ENCODE assay signal across 9 cellular contexts in the genomic region with DNA sequence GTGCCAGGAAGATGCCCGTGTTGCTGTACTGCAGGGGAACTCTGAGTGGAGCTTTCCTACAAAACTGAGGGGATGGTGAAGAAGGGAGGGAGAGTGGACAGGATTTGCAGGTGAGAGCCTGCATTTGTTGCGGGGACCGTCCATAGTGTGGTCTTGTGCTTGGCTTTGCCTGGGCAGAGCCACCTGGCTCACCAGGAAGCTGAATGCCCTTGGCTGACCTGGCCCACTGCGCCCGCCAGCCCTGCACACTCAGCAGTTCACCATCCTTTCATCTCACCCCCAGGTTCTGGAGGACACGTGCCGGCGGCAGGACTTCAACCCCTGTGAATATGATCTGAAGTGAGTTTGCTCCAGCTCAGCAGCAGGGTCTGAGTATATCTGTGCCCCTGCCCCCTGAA. TPM values are rescaled to one million over a fixed set of nuclear protein-coding genes. Genes with fewer than 3 reads are reported as not detected.
DNase-seq lines count a peak whose midpoint lies in the region; ATAC-seq and TF ChIP-seq lines count a peak whose summit lies in the region.
"Had no signal": no experiment of that assay in that cellular context is flagged by ENCODE, and none has a peak within 500 bp of the region (broad histone marks: within the 10 kb centered on the region; RNA-seq: fewer than 3 reads in every experiment).

No MANE protein-coding gene starts in this region.

- CTCF ChIA-PET in activated CD4-positive, alpha-beta memory T cell treated with anti-CD3 and anti-CD28 coated beads for 36 hours (lab: Charles Lee), result interaction anchor here (1.0 to 1.2 kb wide), 2 partner anchors 19 to 52 kb away, joined by 3 to 4 read pairs; no protein-coding TSS in a partner anchor

- peak overlapping the region; percentile 51 to 82 for H3K4me3 Mint-ChIP-seq in activated T-cell treated with anti-CD3 and anti-CD28 coated beads, Interleukin-2, amount 50 U/mL, for 72 hours
- peak overlapping the region; percentile 57 for H3K4me3 Mint-ChIP-seq in activated CD4-positive, alpha-beta memory T cell treated with anti-CD3 and anti-CD28 coated beads for 36 hours
- peak overlapping the region; percentile 63 to 81 (median 74) for H3K4me3 Mint-ChIP-seq in immature natural killer cell

- ATAC-seq in activated T-cell treated with anti-CD3 and anti-CD28 coated beads, Interleukin-2, amount 50 U/mL, for 72 hours (replicated peaks in 1 of 2), result no peak
- no peak for ATAC-seq in HG03095 (IDR thresholded peaks at IDR 0.05; ENCODE audit: unreplicated experiment)

- H3K9me3 ChIP-seq in stomach, result no peaks in the 10 kb centered on the region

- POLR2A ChIA-PET in activated CD4-positive, alpha-beta memory T cell treated with anti-CD3 and anti-CD28 coated beads for 36 hours (lab: Charles Lee), result interaction anchor here (1.3 to 1.4 kb wide), 2 partner anchors 12 to 41 kb away, joined by 3 read pairs; no protein-coding TSS in a partner anchor

- H3K4me1 ChIP-seq in stomach, result peaks cover 8 to 50% (median 39%) of the 10 kb centered on the region in 4 donors

- no peak for TF ChIP-seq CTCF in stomach (IDR thresholded peaks at IDR 0.05)

- TF ChIP-seq EP300 in stomach (IDR thresholded peaks at IDR 0.05), result no peak

- peak overlapping the region in 4 of 5 donors; percentile 91 to 98 (median 93) for H3K27ac ChIP-seq in stomach

- H3K36me3 Mint-ChIP-seq in activated T-cell treated with anti-CD3 and anti-CD28 coated beads, Interleukin-2, amount 50 U/mL, for 72 hours (ENCODE audit: insufficient read depth in 2 of 2), result no peaks in the 10 kb centered on the region
- peaks cover 5% of the 10 kb centered on the region for H3K36me3 Mint-ChIP-seq in activated CD4-positive, alpha-beta memory T cell treated with anti-CD3 and anti-CD28 coated beads for 36 hours
- H3K36me3 Mint-ChIP-seq in immature natural killer cell, result peaks cover 4 to 9% (median 5%) of the 10 kb centered on the region in 3 donors

- H3K4me1 Mint-ChIP-seq in activated T-cell treated with anti-CD3 and anti-CD28 coated beads, Interleukin-2, amount 50 U/mL, for 72 hours (ENCODE audit: low read depth), result peaks cover 40% of the 10 kb centered on the region
- H3K4me1 Mint-ChIP-seq in activated CD4-positive, alpha-beta memory T cell treated with anti-CD3 and anti-CD28 coated beads for 36 hours (ENCODE audit: low read depth), result peaks cover 33% of the 10 kb centered on the region
- H3K4me1 Mint-ChIP-seq in immature natural killer cell, result peaks cover 20 to 33% of the 10 kb centered on the region in 2 donors

- H3K27me3 Mint-ChIP-seq in activated T-cell treated with anti-CD3 and anti-CD28 coated beads, Interleukin-2, amount 50 U/mL, for 72 hours (ENCODE audit: low read depth), result no peaks in the 10 kb centered on the region
- H3K27me3 Mint-ChIP-seq in activated CD4-positive, alpha-beta memory T cell treated with anti-CD3 and anti-CD28 coated beads for 36 hours, result no peaks in the 10 kb centered on the region
- peaks cover 8 to 15% (median 10%) of the 10 kb centered on the region in 3 donors for H3K27me3 Mint-ChIP-seq in immature natural killer cell (ENCODE audit: low read depth in 3 of 3)

- H3K36me3 ChIP-seq in stomach, result peaks cover 0 to 43% (median 31%) of the 10 kb centered on the region in 4 donors

- H3K9me3 Mint-ChIP-seq in activated T-cell treated with anti-CD3 and anti-CD28 coated beads, Interleukin-2, amount 50 U/mL, for 72 hours, result peaks cover 0 to 1% of the 10 kb centered on the region in 2 donors
- H3K9me3 Mint-ChIP-seq in activated CD4-positive, alpha-beta memory T cell treated with anti-CD3 and anti-CD28 coated beads for 36 hours, result peaks cover 2% of the 10 kb centered on the region
- H3K9me3 Mint-ChIP-seq in immature natural killer cell, result peaks cover 0 to 2% (median 0%) of the 10 kb centered on the region in 6 donors

- WGBS in stomach, 5 donors, result 27 to 70% (median 60%) methylated on average over 8 of the region's 8 CpGs

- no peak for DNase-seq in activated T-cell treated with anti-CD3 and anti-CD28 coated beads, Interleukin-2, amount 50 U/mL, for 72 hours
- DNase-seq in activated T-cell treated with anti-CD3 and anti-CD28 coated beads, Interleukin-2, amount 50 U/mL, for 48 hours, result no peak
- no peak for DNase-seq in activated CD4-positive, alpha-beta memory T cell treated with anti-CD3 and anti-CD28 coated beads for 36 hours
- DNase-seq in immature natural killer cell (no peak), stomach (peak; percentile 52), NCI-H2227 (lab: John Stamatoyannopoulos, UW; ENCODE audit: unreplicated experiment) (no peak), kidney tubule cell (ENCODE audit: low spot score) (no peak)

- H3K27ac Mint-ChIP-seq in activated T-cell treated with anti-CD3 and anti-CD28 coated beads, Interleukin-2, amount 50 U/mL, for 72 hours, result no peak overlapping the region
- no peak overlapping the region for H3K27ac Mint-ChIP-seq in activated CD4-positive, alpha-beta memory T cell treated with anti-CD3 and anti-CD28 coated beads for 36 hours
- peak overlapping the region in 5 of 6 donors; percentile 26 to 83 (median 69) for H3K27ac Mint-ChIP-seq in immature natural killer cell

- H3K4me3 ChIP-seq in stomach, result peak overlapping the region in 2 of 4 donors; percentile 85 to 87

- no peak for TF ChIP-seq POLR2A in stomach (IDR thresholded peaks at IDR 0.05)

- H3K27me3 ChIP-seq in stomach, result no peaks in the 10 kb centered on the region

- intact Hi-C loops in activated CD4-positive, alpha-beta memory T cell treated with anti-CD3 and anti-CD28 coated beads for 36 hours (cut with micrococcal nuclease), result loop anchor here (5.0 kb wide), 2 partner anchors 107 to 118 kb away; a partner anchor contains a TSS
- intact Hi-C loops in stomach (cut with DNase I; ENCODE audit: low total_unique reads), result no loop called here

RNA-seq across cellular contexts. Expression of a gene that starts 1.5 kb away (rescaled TPM):
- 10 to 100 TPM; 32.0 to 34.2 TPM for total RNA-seq in activated T-cell treated with anti-CD3 and anti-CD28 coated beads, Interleukin-2, amount 50 U/mL, for 72 hours
- 10 to 100 TPM; 25.4 to 27.1 TPM for total RNA-seq in activated CD4-positive, alpha-beta memory T cell treated with anti-CD3 and anti-CD28 coated beads for 36 hours
- polyA plus RNA-seq in immature natural killer cell, result 10 to 100 TPM; 21.1 to 32.9 (median 31.3) TPM
- 100 to 1,000 TPM in 1 of 5 donors, 10 to 100 TPM in 4; 11.7 to 143 (median 34.8) TPM for total RNA-seq in stomach
- 10 to 100 TPM; 56.9 to 82.0 (median 60.8) TPM for polyA plus RNA-seq in stomach

RNA-seq across cellular contexts. Expression of a gene that starts 17.9 kb away (rescaled TPM):
- total RNA-seq in activated T-cell treated with anti-CD3 and anti-CD28 coated beads, Interleukin-2, amount 50 U/mL, for 72 hours, result 1 to 10 TPM in 1 of 2 donors, under 1 TPM in 1; 0.76 to 1.4 TPM
- under 1 TPM; 0.22 to 0.40 TPM for total RNA-seq in activated CD4-positive, alpha-beta memory T cell treated with anti-CD3 and anti-CD28 coated beads for 36 hours
- polyA plus RNA-seq in immature natural killer cell (not detected), stomach (1 to 10 TPM in 1 of 3 donors, under 1 TPM in 2; 0.37 to 3.8 (median 0.46) TPM)
- 1 to 10 TPM in 1 of 5 donors, under 1 TPM in 1, not detected in 3; 0.58 to 1.5 TPM for total RNA-seq in stomach

RNA-seq across cellular contexts. Expression of a gene that starts 31.9 kb away (rescaled TPM):
- total RNA-seq in activated T-cell treated with anti-CD3 and anti-CD28 coated beads, Interleukin-2, amount 50 U/mL, for 72 hours, result not detected
- not detected for total RNA-seq in activated CD4-positive, alpha-beta memory T cell treated with anti-CD3 and anti-CD28 coated beads for 36 hours
- polyA plus RNA-seq in immature natural killer cell, result not detected
- not detected for total RNA-seq in stomach
- polyA plus RNA-seq in stomach, result not detected
- total RNA-seq: pulmonary artery endothelial cell had no signal

RNA-seq across cellular contexts. Expression of a gene that starts 41.8 kb away (rescaled TPM):
- total RNA-seq in activated T-cell treated with anti-CD3 and anti-CD28 coated beads, Interleukin-2, amount 50 U/mL, for 72 hours, result 100 to 1,000 TPM; 141 to 178 TPM
- total RNA-seq in activated CD4-positive, alpha-beta memory T cell treated with anti-CD3 and anti-CD28 coated beads for 36 hours, result 10 to 100 TPM; 88.9 to 89.8 TPM
- 1 to 10 TPM; 1.1 to 3.3 (median 1.9) TPM for polyA plus RNA-seq in immature natural killer cell
- total RNA-seq in stomach, result 10 to 100 TPM in 3 of 5 donors, 1 to 10 TPM in 1, not detected in 1; 8.9 to 28.8 (median 15.7) TPM
- polyA plus RNA-seq in stomach, result 10 to 100 TPM; 20.0 to 73.8 (median 47.4) TPM

RNA-seq across cellular contexts. Expression of a gene that starts 43.8 kb away (rescaled TPM):
- total RNA-seq in activated T-cell treated with anti-CD3 and anti-CD28 coated beads, Interleukin-2, amount 50 U/mL, for 72 hours, result 10 to 100 TPM; 32.2 to 44.0 TPM
- total RNA-seq in activated CD4-positive, alpha-beta memory T cell treated with anti-CD3 and anti-CD28 coated beads for 36 hours, result 10 to 100 TPM; 83.0 to 85.8 TPM
- polyA plus RNA-seq in immature natural killer cell (100 to 1,000 TPM in 2 of 3 donors, 10 to 100 TPM in 1; 70.0 to 104 (median 100) TPM), stomach (100 to 1,000 TPM; 142 to 231 (median 215) TPM)
- 100 to 1,000 TPM in 2 of 5 donors, 10 to 100 TPM in 3; 22.0 to 213 (median 53.1) TPM for total RNA-seq in stomach

Comparison
In these comparisons a context has a peak if more than half of its experiments do, and no peak if none do; other contexts are left out.
1. H3K27ac Mint-ChIP-seq: peak in immature natural killer cell (5 of 6); none in activated T-cell treated with anti-CD3 and anti-CD28 coated beads, Interleukin-2, amount 50 U/mL, for 72 hours (single experiment) and activated CD4-positive, alpha-beta memory T cell treated with anti-CD3 and anti-CD28 coated beads for 36 hours (single experiment).
2. Peak in every context shown above with its lines, with median percentiles within 50 percentile points of each other: H3K4me3 Mint-ChIP-seq.